ENCODE assay signal across 11 cellular contexts in the genomic region with DNA sequence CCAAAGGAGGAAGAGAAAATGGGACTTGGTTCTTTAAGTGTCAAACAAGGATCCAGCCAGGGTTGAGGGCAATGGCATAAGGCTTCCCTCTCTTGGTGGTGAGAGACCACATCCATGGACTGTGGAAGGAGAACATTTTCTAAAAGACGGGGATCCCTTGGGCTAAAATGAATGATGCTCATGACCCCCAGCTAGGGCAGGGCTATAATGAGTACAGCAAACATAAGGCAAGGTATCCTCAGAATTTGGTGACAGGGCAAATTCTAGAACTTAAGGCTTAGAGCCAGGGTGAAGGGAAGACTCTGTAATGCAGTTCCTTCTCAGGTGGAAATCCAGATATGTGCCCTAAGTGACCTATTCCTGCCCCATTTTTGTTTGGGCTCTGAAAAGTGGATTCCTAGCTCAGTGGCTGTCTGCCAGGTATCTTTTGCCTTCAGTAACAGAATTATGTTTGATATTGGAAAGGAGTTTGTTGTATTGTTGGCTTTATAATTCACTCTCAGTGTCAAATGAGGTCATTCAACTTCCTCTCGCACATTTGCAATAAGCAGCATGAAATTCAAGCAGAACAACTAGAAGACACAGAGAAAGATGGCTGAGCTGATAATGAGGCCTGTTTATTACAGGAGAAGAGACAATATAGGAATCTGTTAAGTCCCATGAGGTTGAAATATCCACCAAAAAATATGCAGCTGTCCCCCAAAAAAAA.
A peak's percentile ranks its signal among the peaks of the same experiment; 100 is the strongest.
DNase-seq lines count a peak whose midpoint lies in the region; ATAC-seq and TF ChIP-seq lines count a peak whose summit lies in the region.
"Had no signal": no experiment of that assay in that cellular context is flagged by ENCODE, and none has a peak within 500 bp of the region (broad histone marks: within the 10 kb centered on the region; RNA-seq: fewer than 3 reads in every experiment).

No MANE protein-coding gene starts in this region.

- no peaks in the 10 kb centered on the region for H3K36me3 ChIP-seq in parathyroid adenoma (ENCODE audit: control insufficient read depth, insufficient read depth, low read length)

- TF ChIP-seq CTCF in CD4-positive, alpha-beta T cell (IDR thresholded peaks at IDR 0.05) = no peak
- TF ChIP-seq CTCF in parathyroid adenoma (IDR thresholded peaks at IDR 0.05) = no peak

- H3K27ac ChIP-seq in CD4-positive, alpha-beta T cell (ENCODE audit: low read depth, low read length) = peak overlapping the region; percentile 99
- peak overlapping the region; percentile 47 for H3K27ac ChIP-seq in parathyroid adenoma

- peaks cover 17% of the 10 kb centered on the region for H3K4me1 ChIP-seq in parathyroid adenoma

- no peaks in the 10 kb centered on the region for H3K27me3 Mint-ChIP-seq in CD4-positive, alpha-beta T cell
- H3K27me3 Mint-ChIP-seq in IgD-negative memory B cell = peaks cover 22% of the 10 kb centered on the region
- H3K27me3 Mint-ChIP-seq in activated naive CD8-positive, alpha-beta T cell treated with anti-CD3 and anti-CD28 coated beads for 36 hours = no peaks in the 10 kb centered on the region

- H3K4me3 ChIP-seq in parathyroid adenoma (ENCODE audit: low read depth, low read length) = no peak overlapping the region

- H3K4me1 Mint-ChIP-seq in CD4-positive, alpha-beta T cell (ENCODE audit: low read depth) = peaks cover 93% of the 10 kb centered on the region
- H3K4me1 Mint-ChIP-seq in IgD-negative memory B cell = peaks cover 62 to 76% (median 65%) of the 10 kb centered on the region in 3 donors
- H3K4me1 Mint-ChIP-seq in activated naive CD8-positive, alpha-beta T cell treated with anti-CD3 and anti-CD28 coated beads for 36 hours = peaks cover 64% of the 10 kb centered on the region

- POLR2A ChIA-PET in CD4-positive, alpha-beta T cell (lab: Charles Lee) = interaction anchor here (0.5 to 29.1 kb wide), 9 partner anchors 2 to 532 kb away, joined by 3 to 613 read pairs (median 31); no protein-coding TSS in a partner anchor

- peak overlapping the region; percentile 93 for H3K27ac Mint-ChIP-seq in CD4-positive, alpha-beta T cell
- H3K27ac Mint-ChIP-seq in IgD-negative memory B cell = peak overlapping the region; percentile 32 to 87 (median 80)
- H3K27ac Mint-ChIP-seq in activated naive CD8-positive, alpha-beta T cell treated with anti-CD3 and anti-CD28 coated beads for 36 hours = peak overlapping the region; percentile 99

- no peaks in the 10 kb centered on the region for H3K79me2 ChIP-seq in parathyroid adenoma

- H3K9me3 ChIP-seq in CD4-positive, alpha-beta T cell (ENCODE audit: control insufficient read depth, low read length) = no peaks in the 10 kb centered on the region
- no peaks in the 10 kb centered on the region for H3K9me3 ChIP-seq in parathyroid adenoma (ENCODE audit: control insufficient read depth, low read length)

- CTCF ChIA-PET in CD4-positive, alpha-beta T cell (lab: Charles Lee) = interaction anchor here (0.7 to 1.9 kb wide), 5 partner anchors 10 to 311 kb away, joined by 3 to 7 read pairs (median 5); no protein-coding TSS in a partner anchor

- no peak overlapping the region for H3K9ac ChIP-seq in parathyroid adenoma

- H2AFZ ChIP-seq in parathyroid adenoma = peak overlapping the region; percentile 43

- no peak for DNase-seq in CD4-positive, alpha-beta T cell
- no peak for DNase-seq in activated naive CD8-positive, alpha-beta T cell treated with anti-CD3 and anti-CD28 coated beads for 36 hours
- DNase-seq in NCI-H2171 treated with DMSO at 0.1 percent for 48 hours (lab: John Stamatoyannopoulos, UW) = no peak
- DNase-seq: activated effector memory CD4-positive, alpha-beta T cell treated with anti-CD3 and anti-CD28 coated beads, Interleukin-2, amount 50 U/mL, for 16 hours; cortex of kidney; NCI-H1105 had no signal

- peaks cover 92% of the 10 kb centered on the region for H3K36me3 Mint-ChIP-seq in CD4-positive, alpha-beta T cell (ENCODE audit: low read depth)
- peaks cover 4% of the 10 kb centered on the region for H3K36me3 Mint-ChIP-seq in IgD-negative memory B cell
- H3K36me3 Mint-ChIP-seq in activated naive CD8-positive, alpha-beta T cell treated with anti-CD3 and anti-CD28 coated beads for 36 hours = peaks cover 91% of the 10 kb centered on the region

- ATAC-seq in CD4-positive, alpha-beta T cell (ENCODE audit: poor library complexity) = peak; percentile 41
- ATAC-seq in GM19452 (IDR thresholded peaks at IDR 0.05; ENCODE audit: unreplicated experiment) (no peak), GM18868 (IDR thresholded peaks at IDR 0.05; ENCODE audit: unreplicated experiment) (no peak), HG03095 (IDR thresholded peaks at IDR 0.05; ENCODE audit: unreplicated experiment) (no peak)

- no peaks in the 10 kb centered on the region for H3K9me3 Mint-ChIP-seq in CD4-positive, alpha-beta T cell
- no peaks in the 10 kb centered on the region for H3K9me3 Mint-ChIP-seq in IgD-negative memory B cell
- no peaks in the 10 kb centered on the region for H3K9me3 Mint-ChIP-seq in activated naive CD8-positive, alpha-beta T cell treated with anti-CD3 and anti-CD28 coated beads for 36 hours

- peak overlapping the region; percentile 25 for H3K4me2 ChIP-seq in parathyroid adenoma (ENCODE audit: low read length)

- peak overlapping the region; percentile 77 for H3K4me3 Mint-ChIP-seq in CD4-positive, alpha-beta T cell
- peak overlapping the region; percentile 8 to 65 (median 45) for H3K4me3 Mint-ChIP-seq in IgD-negative memory B cell
- H3K4me3 Mint-ChIP-seq in activated naive CD8-positive, alpha-beta T cell treated with anti-CD3 and anti-CD28 coated beads for 36 hours = peak overlapping the region; percentile 87

- intact Hi-C loops in CD4-positive, alpha-beta T cell (cut with DNase I, micrococcal nuclease) = loop anchor here (2.0 to 5.0 kb wide), 2 partner anchors 17 to 35 kb away; no protein-coding TSS in a partner anchor

- no peaks in the 10 kb centered on the region for H3K27me3 ChIP-seq in CD4-positive, alpha-beta T cell (ENCODE audit: control insufficient read depth, insufficient read depth, low read length)
- no peaks in the 10 kb centered on the region for H3K27me3 ChIP-seq in parathyroid adenoma (ENCODE audit: control insufficient read depth, insufficient read depth, low read length)
